In the genomic region with DNA sequence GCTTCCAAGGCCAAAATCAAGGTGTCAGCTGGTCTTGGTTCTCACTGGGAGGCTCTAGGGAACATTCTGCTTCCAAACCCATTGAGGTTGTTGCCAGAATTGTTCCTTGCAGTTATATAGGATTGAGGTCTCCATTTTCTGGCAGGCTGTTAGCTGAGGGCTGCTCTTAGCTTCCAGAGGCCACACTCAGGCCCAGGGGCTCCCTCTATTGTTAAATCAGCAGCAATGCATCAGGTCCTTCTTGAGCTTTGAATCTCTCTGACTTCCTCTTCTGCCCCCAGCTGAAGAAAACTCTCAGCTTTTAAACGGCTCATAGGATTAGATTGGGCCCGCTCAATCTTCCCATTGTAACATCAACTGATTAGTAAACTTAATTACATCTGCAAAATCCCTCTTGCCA, we compare ENCODE assay signal across 8 cellular contexts. TPM values are rescaled to one million over a fixed set of nuclear protein-coding genes. Genes with fewer than 3 reads are reported as not detected.
A peak's percentile ranks its signal among the peaks of the same experiment; 100 is the strongest.
DNase-seq lines count a peak whose midpoint lies in the region; ATAC-seq and TF ChIP-seq lines count a peak whose summit lies in the region.

No MANE protein-coding gene starts in this region.

- ATAC-seq in HG03342 (IDR thresholded peaks at IDR 0.05; ENCODE audit: unreplicated experiment) (peak; percentile 83), HG02852 (IDR thresholded peaks at IDR 0.05; ENCODE audit: unreplicated experiment) (no peak)

- peaks cover 24% of the 10 kb centered on the region for H3K27me3 Mint-ChIP-seq in activated T-helper 1 cell treated with anti-CD3 and anti-CD28 coated beads, Interleukin-12 subunit alpha, Interleukin-12 subunit beta, Interleukin-2, Interleukin-4 antibody, amounts not matched to agents 30 ng/mL and 10 ng/mL and 1 ng/mL, durations not matched to agents 14 hours and 24 hours and 36 hours (ENCODE audit: insufficient read depth)

- no peaks in the 10 kb centered on the region for H3K9me3 Mint-ChIP-seq in activated T-helper 1 cell treated with anti-CD3 and anti-CD28 coated beads, Interleukin-12 subunit alpha, Interleukin-12 subunit beta, Interleukin-2, Interleukin-4 antibody, amounts not matched to agents 30 ng/mL and 10 ng/mL and 1 ng/mL, durations not matched to agents 14 hours and 24 hours and 36 hours

- TF ChIP-seq CTCF in AG09319 (IDR thresholded peaks at IDR 0.05; ENCODE audit: low read depth, low read length) (peak; percentile 73), GM12873 (IDR thresholded peaks at IDR 0.05; ENCODE audit: insufficient read depth, low read depth, low read length, missing control alignments) (peak; percentile 78)

- H3K4me1 Mint-ChIP-seq in activated T-helper 1 cell treated with anti-CD3 and anti-CD28 coated beads, Interleukin-12 subunit alpha, Interleukin-12 subunit beta, Interleukin-2, Interleukin-4 antibody, amounts not matched to agents 30 ng/mL and 10 ng/mL and 1 ng/mL, durations not matched to agents 14 hours and 24 hours and 36 hours (ENCODE audit: low read depth): peaks cover 10% of the 10 kb centered on the region

- no peak for DNase-seq in AG09319 (ENCODE audit: extremely low read depth, low read depth)
- DNase-seq in NOMO-1 treated with DMSO at 0.1 percent for 48 hours (lab: John Stamatoyannopoulos, UW; ENCODE audit: unreplicated experiment): peak; percentile 79
- peak; percentile 9 for DNase-seq in activated T-helper 1 cell treated with anti-CD3 and anti-CD28 coated beads, Interleukin-12 subunit alpha, Interleukin-12 subunit beta, Interleukin-2, Interleukin-4 antibody, amounts not matched to agents 30 ng/mL and 10 ng/mL and 1 ng/mL, durations not matched to agents 14 hours and 24 hours and 36 hours (ENCODE audit: low spot score)
- DNase-seq in iPS-NIHi11 (ENCODE audit: low spot score): peak; percentile 78
- peak; percentile 5 for DNase-seq in stimulated activated naive CD4-positive, alpha-beta T cell treated with Interleukin-2 at 50 U/mL for 16 hours (lab: John Stamatoyannopoulos, UW)

- no peak overlapping the region for H3K27ac Mint-ChIP-seq in activated T-helper 1 cell treated with anti-CD3 and anti-CD28 coated beads, Interleukin-12 subunit alpha, Interleukin-12 subunit beta, Interleukin-2, Interleukin-4 antibody, amounts not matched to agents 30 ng/mL and 10 ng/mL and 1 ng/mL, durations not matched to agents 14 hours and 24 hours and 36 hours

- intact Hi-C loops in activated T-helper 1 cell treated with anti-CD3 and anti-CD28 coated beads, Interleukin-12 subunit alpha, Interleukin-12 subunit beta, Interleukin-2, Interleukin-4 antibody, amounts not matched to agents 30 ng/mL and 10 ng/mL and 1 ng/mL, durations not matched to agents 14 hours and 24 hours and 36 hours (cut with micrococcal nuclease): loop anchor here (1.0 to 5.0 kb wide), 3 partner anchors 39 to 389 kb away; a partner anchor contains a TSS

- no peaks in the 10 kb centered on the region for H3K36me3 Mint-ChIP-seq in activated T-helper 1 cell treated with anti-CD3 and anti-CD28 coated beads, Interleukin-12 subunit alpha, Interleukin-12 subunit beta, Interleukin-2, Interleukin-4 antibody, amounts not matched to agents 30 ng/mL and 10 ng/mL and 1 ng/mL, durations not matched to agents 14 hours and 24 hours and 36 hours (ENCODE audit: low read depth)

- no peak overlapping the region for H3K4me3 Mint-ChIP-seq in activated T-helper 1 cell treated with anti-CD3 and anti-CD28 coated beads, Interleukin-12 subunit alpha, Interleukin-12 subunit beta, Interleukin-2, Interleukin-4 antibody, amounts not matched to agents 30 ng/mL and 10 ng/mL and 1 ng/mL, durations not matched to agents 14 hours and 24 hours and 36 hours

RNA-seq across cellular contexts. Expression of a gene that starts 39.3 kb away (rescaled TPM):
- total RNA-seq in activated T-helper 1 cell treated with anti-CD3 and anti-CD28 coated beads, Interleukin-12 subunit alpha, Interleukin-12 subunit beta, Interleukin-2, Interleukin-4 antibody, amounts not matched to agents 30 ng/mL and 10 ng/mL and 1 ng/mL, durations not matched to agents 14 hours and 24 hours and 36 hours: not detected in 2 replicates

RNA-seq across cellular contexts. Expression of a gene that starts 41.0 kb away (rescaled TPM):
- total RNA-seq in activated T-helper 1 cell treated with anti-CD3 and anti-CD28 coated beads, Interleukin-12 subunit alpha, Interleukin-12 subunit beta, Interleukin-2, Interleukin-4 antibody, amounts not matched to agents 30 ng/mL and 10 ng/mL and 1 ng/mL, durations not matched to agents 14 hours and 24 hours and 36 hours: 4,132 and 4,214 TPM in 2 replicates
